Comparison of ENCODE assay signal across 21 cellular contexts in the genomic region with DNA sequence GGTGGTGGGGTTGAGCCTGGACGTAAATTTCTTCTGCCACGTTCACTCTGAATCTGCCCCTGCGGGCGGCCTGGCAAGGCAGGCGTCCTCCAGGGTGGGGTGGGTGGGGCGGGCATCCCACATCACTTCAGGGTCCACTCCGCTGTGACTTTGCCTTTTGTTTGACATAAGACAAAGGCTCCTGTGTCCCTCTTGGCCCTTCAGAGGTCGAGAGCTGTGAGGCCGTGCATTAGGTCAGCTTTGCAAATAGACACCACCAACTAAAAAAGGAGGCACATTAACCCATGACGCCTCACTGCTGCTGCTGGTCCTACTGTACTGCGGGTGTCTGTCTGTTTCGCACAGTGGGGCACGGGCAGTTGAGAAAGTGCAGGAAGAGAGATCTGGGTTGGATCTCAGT. TPM values are rescaled to one million over a fixed set of nuclear protein-coding genes. Genes with fewer than 3 reads are reported as not detected.
DNase-seq lines count a peak whose midpoint lies in the region; ATAC-seq and FAIRE-seq lines count a peak whose summit lies in the region.
"Had no signal": no experiment of that assay in that cellular context is flagged by ENCODE, and none has a peak within 500 bp of the region (broad histone marks: within the 10 kb centered on the region; RNA-seq: fewer than 3 reads in every experiment).

No MANE protein-coding gene starts in this region.

- no peak for ATAC-seq in HG02678 (IDR thresholded peaks at IDR 0.05; ENCODE audit: unreplicated experiment)
- ATAC-seq in GM19452 (IDR thresholded peaks at IDR 0.05; ENCODE audit: unreplicated experiment): no peak
- ATAC-seq: GM12878 had no signal

- no peak for FAIRE-seq in small intestine (lab: Jason Lieb, UNC)
- FAIRE-seq: A204.1, GM12878 had no signal

- H3K36me3 ChIP-seq in small intestine (ENCODE audit: control insufficient read depth in 2 of 2, insufficient read depth in 2 of 2, low read length in 2 of 2): no peaks in the 10 kb centered on the region
- H3K36me3 ChIP-seq: BE2C, Peyer's patch had no signal

- 80 to 87% (median 81%) methylated on average over 13 of the region's 13 CpGs for whole genome bisulfite sequencing in small intestine, 3 donors

- H3K27me3 ChIP-seq in layer of hippocampus (ENCODE audit: control insufficient read depth, insufficient read depth, low read length) (no peaks in the 10 kb centered on the region), small intestine (ENCODE audit: control insufficient read depth in 2 of 2, insufficient read depth in 2 of 2, low read length in 2 of 2) (no peaks in the 10 kb centered on the region)
- H3K27me3 ChIP-seq: BE2C, Peyer's patch had no signal

- DNase-seq in Ammon's horn (ENCODE audit: low spot score) (peak; percentile 68), caudate nucleus (lab: John Stamatoyannopoulos, UW) (peak in 12 of 61 donors; percentile 14 to 51 (median 20)), pons (ENCODE audit: low spot score) (peak; percentile 87), small intestine (no peak), DMS 273 treated with DMSO at 0.1 percent for 48 hours (lab: John Stamatoyannopoulos, UW) (no peak)
- DNase-seq: BE2C, DND-41, H7, IMR-90, NCI-H1694, NCI-H2081, NCI-H2171, NCI-H446, NCI-H526, Peyer's patch had no signal

- peak overlapping the region; percentile 61 for H3K27ac ChIP-seq in caudate nucleus (ENCODE audit: low read depth, low read length)
- H3K27ac ChIP-seq in layer of hippocampus (ENCODE audit: low read depth, low read length): peak overlapping the region; percentile 36
- H3K27ac ChIP-seq in small intestine (ENCODE audit: low read depth in 1 of 2, low read length in 1 of 2): no peak overlapping the region
- H3K27ac ChIP-seq: KMS-11, Peyer's patch had no signal

- H3K4me3 ChIP-seq in small intestine (ENCODE audit: low read depth in 1 of 2, low read length in 2 of 2): no peak overlapping the region
- H3K4me3 ChIP-seq: GM12878, Peyer's patch had no signal

- H3K9me3 ChIP-seq in small intestine (ENCODE audit: control insufficient read depth, low read depth): no peaks in the 10 kb centered on the region
- H3K9me3 ChIP-seq: BE2C, Peyer's patch had no signal

- no peaks in the 10 kb centered on the region for H3K4me1 ChIP-seq in small intestine (ENCODE audit: control insufficient read depth in 2 of 2, insufficient read depth in 1 of 2, low read depth in 1 of 2, low read length in 1 of 2)
- H3K4me1 ChIP-seq: Peyer's patch had no signal

RNA-seq across cellular contexts. Expression of a gene that starts 10.5 kb away (rescaled TPM):
- polyA plus RNA-seq in small intestine: under 1 TPM in 2 of 3 donors, not detected in 1; 0.27 to 0.98 TPM
- polyA plus RNA-seq: GM12878, IMR-90 had no signal

Comparison
In these comparisons a context has a peak if more than half of its experiments do, and no peak if none do; other contexts are left out.
1. DNase-seq: peak in Ammon's horn (single experiment) and pons (single experiment); none in small intestine (single experiment) and DMS 273 treated with DMSO at 0.1 percent for 48 hours (single experiment).
2. H3K27ac ChIP-seq: peak in caudate nucleus (single experiment) and layer of hippocampus (single experiment); none in small intestine (0 of 2).